ENCODE assay signal across 8 cellular contexts in the genomic region with DNA sequence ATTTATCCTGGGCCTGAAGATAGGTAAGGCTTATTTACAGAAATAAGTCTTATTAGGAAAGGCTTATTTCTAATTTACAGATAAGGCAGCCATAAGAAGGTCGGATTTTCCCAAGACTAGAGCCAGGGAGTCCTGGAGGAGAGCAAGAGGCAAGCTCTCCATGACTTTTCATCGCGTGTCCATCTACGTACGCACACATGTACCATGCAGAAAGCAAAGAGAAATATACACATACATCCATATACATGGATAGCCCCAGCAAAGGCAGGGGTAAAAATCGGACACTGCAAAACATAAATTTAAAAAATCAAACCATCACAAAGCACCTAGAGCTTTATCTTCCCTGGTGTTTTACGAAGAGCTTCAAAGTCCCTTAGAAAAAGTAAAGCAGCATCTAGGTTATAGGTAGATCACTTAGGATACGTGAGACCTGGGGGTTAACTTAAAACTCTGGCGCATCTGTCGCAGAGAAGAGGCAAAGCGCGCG. TPM values are rescaled to one million over a fixed set of nuclear protein-coding genes. Genes with fewer than 3 reads are reported as not detected.
DNase-seq lines count a peak whose midpoint lies in the region; ATAC-seq and TF ChIP-seq lines count a peak whose summit lies in the region.

No MANE protein-coding gene starts in this region.

- H3F3A ChIP-seq in PC-9 (ENCODE audit: insufficient read depth, low read depth) = peaks cover 14% of the 10 kb centered on the region; the same call in 1 of the 2 replicates

- 3 to 4% methylated on average over 13 of the region's 13 CpGs for WGBS in ectodermal cell, 2 experiments

- peak overlapping the region; percentile 98 for H3K4me3 ChIP-seq in BLaER1
- H3K4me3 ChIP-seq in PC-9 = peak overlapping the region; percentile 80
- peak overlapping the region; percentile 93 for H3K4me3 ChIP-seq in ectodermal cell (ENCODE audit: insufficient read depth, low read depth, low read length)
- H3K4me3 ChIP-seq in muscle layer of colon (ENCODE audit: low read depth in 1 of 2, low read length in 2 of 2) = peak overlapping the region; percentile 63 to 70

- H3K9me3 ChIP-seq in BLaER1 (no peaks in the 10 kb centered on the region), PC-9 (ENCODE audit: insufficient read depth, low read depth) (no peaks in the 10 kb centered on the region), ectodermal cell (ENCODE audit: control insufficient read depth, low read length) (no peaks in the 10 kb centered on the region), muscle layer of colon (ENCODE audit: low read length) (no peaks in the 10 kb centered on the region)

- no peak for TF ChIP-seq CTCF in PC-9 (conservative IDR thresholded peaks at IDR 0.05)

- peak; percentile 8 for ATAC-seq in GM21528 (IDR thresholded peaks at IDR 0.05; ENCODE audit: low FRiP score, unreplicated experiment)
- no peak for ATAC-seq in GM18505 (IDR thresholded peaks at IDR 0.05; ENCODE audit: unreplicated experiment)

- peaks cover 39% of the 10 kb centered on the region for H3K79me2 ChIP-seq in PC-9 (ENCODE audit: low read depth)

- intact Hi-C loops in PC-9 (cut with micrococcal nuclease; ENCODE audit: unreplicated experiment) = no loop called here

- BruUV-seq in PC-9 (replicated peaks; lab: Mats Ljungman, UMichigan) = TSS peak; percentile 84

- H3K27me3 ChIP-seq in BLaER1 (no peaks in the 10 kb centered on the region), PC-9 (ENCODE audit: insufficient read depth, low read depth) (no peaks in the 10 kb centered on the region), ectodermal cell (ENCODE audit: control insufficient read depth, insufficient read depth, low read length, poor library complexity, severe bottlenecking) (no peaks in the 10 kb centered on the region), muscle layer of colon (ENCODE audit: control insufficient read depth in 1 of 2, insufficient read depth in 2 of 2, low read length in 2 of 2) (no peaks in the 10 kb centered on the region)

- H3K4me1 ChIP-seq in BLaER1 (peaks cover 29% of the 10 kb centered on the region), PC-9 (replicated peaks; ENCODE audit: insufficient read depth) (peaks cover 22% of the 10 kb centered on the region), ectodermal cell (ENCODE audit: control insufficient read depth, insufficient read depth, low read length) (peaks cover 11% of the 10 kb centered on the region), muscle layer of colon (ENCODE audit: insufficient read depth, low read length) (peaks cover 41% of the 10 kb centered on the region)

- TF ChIP-seq POLR2A in GM18505 (IDR thresholded peaks at IDR 0.05; ENCODE audit: borderline replicate concordance, extremely low read depth, insufficient read depth, insufficient read length) = no peak

- POLR2A ChIA-PET in PC-9 (lab: Charles Lee; ENCODE audit: unreplicated experiment) = interaction anchor here (0.5 to 0.7 kb wide), 2 partner anchors 23 to 70 kb away, joined by 4 to 5 read pairs; no protein-coding TSS in a partner anchor

- H3K4me2 ChIP-seq in BLaER1 (peak overlapping the region; percentile 85), PC-9 (peak overlapping the region; percentile 75)

- no peaks in the 10 kb centered on the region for H3K9me2 ChIP-seq in PC-9 (ENCODE audit: insufficient read depth)

- CTCF ChIA-PET in PC-9 (lab: Charles Lee) = no interaction called here

- H3K36me3 ChIP-seq in BLaER1 = no peaks in the 10 kb centered on the region
- H3K36me3 ChIP-seq in PC-9 (ENCODE audit: low read depth) = no peaks in the 10 kb centered on the region
- H3K36me3 ChIP-seq in ectodermal cell (ENCODE audit: control insufficient read depth, insufficient read depth, low read length) = no peaks in the 10 kb centered on the region
- no peaks in the 10 kb centered on the region for H3K36me3 ChIP-seq in muscle layer of colon (ENCODE audit: insufficient read depth, low read length)

- peak overlapping the region; percentile 97 for H3K9ac ChIP-seq in BLaER1
- H3K9ac ChIP-seq in muscle layer of colon (ENCODE audit: low read length) = peak overlapping the region; percentile 90

- H2AFZ ChIP-seq in PC-9 = peak overlapping the region; percentile 74

- DNase-seq in PC-9 (no peak), NCI-H226 (no peak), COR-L47 (lab: John Stamatoyannopoulos, UW) (no peak)

- H3K27ac ChIP-seq in BLaER1 (peak overlapping the region; percentile 96), PC-9 (peak overlapping the region; percentile 64), ectodermal cell (ENCODE audit: insufficient read depth, low read depth, low read length, poor library complexity, severe bottlenecking) (peak overlapping the region; percentile 22), muscle layer of colon (ENCODE audit: low read depth, low read length) (peak overlapping the region; percentile 80)

- H4K20me1 ChIP-seq in BLaER1 = peaks cover 42% of the 10 kb centered on the region
- H4K20me1 ChIP-seq in PC-9 (ENCODE audit: insufficient read depth) = peaks cover 21% of the 10 kb centered on the region

RNA-seq across cellular contexts. Expression of gene ZRANB1, which starts 25.8 kb away (rescaled TPM):
- total RNA-seq in PC-9 (2021) = 9.9 and 10.9 TPM in 2 replicates
- 14.9 TPM for polyA plus RNA-seq in ectodermal cell (2013, experiment 1 of 4)
- 15.9 TPM for polyA plus RNA-seq in ectodermal cell (2013, experiment 2 of 4)
- polyA plus RNA-seq in ectodermal cell (2013, experiment 3 of 4) = 11.6 TPM
- polyA plus RNA-seq in ectodermal cell (2013, experiment 4 of 4) = 13.1 TPM

Comparison
In these comparisons a context has a peak if more than half of its experiments do, and no peak if none do; other contexts are left out.
1. H3K27ac ChIP-seq: peak in every context shown above with its lines; median percentile 96 in BLaER1; 80 in muscle layer of colon; 64 in PC-9; 22 in ectodermal cell.